1 cellular context compared by ENCODE assay signal in genomic region chr3:45592405-45592804, GRCh38.
TF ChIP-seq lines count a peak whose summit lies in the region.

No MANE protein-coding gene starts in this region.

TF ChIP-seq in HEK293T, 16 proteins besides CTCF, POLR2A, EP300 and RAD21 (continued from another document):
- TF ChIP-seq BHLHE40 (IDR thresholded peaks at IDR 0.05; ENCODE audit: borderline replicate concordance) = no peak
- TF ChIP-seq TARDBP (IDR thresholded peaks at IDR 0.05) = no peak
- TF ChIP-seq CTBP1 (IDR thresholded peaks at IDR 0.05; ENCODE audit: borderline replicate concordance) = no peak
- TF ChIP-seq FOXM1 (IDR thresholded peaks at IDR 0.05; ENCODE audit: borderline replicate concordance) = no peak
- TF ChIP-seq SP1 (IDR thresholded peaks at IDR 0.05) = no peak
- no peak for TF ChIP-seq FOXK2 (IDR thresholded peaks at IDR 0.05)
